14 cellular contexts compared by ENCODE assay signal in the genomic region with DNA sequence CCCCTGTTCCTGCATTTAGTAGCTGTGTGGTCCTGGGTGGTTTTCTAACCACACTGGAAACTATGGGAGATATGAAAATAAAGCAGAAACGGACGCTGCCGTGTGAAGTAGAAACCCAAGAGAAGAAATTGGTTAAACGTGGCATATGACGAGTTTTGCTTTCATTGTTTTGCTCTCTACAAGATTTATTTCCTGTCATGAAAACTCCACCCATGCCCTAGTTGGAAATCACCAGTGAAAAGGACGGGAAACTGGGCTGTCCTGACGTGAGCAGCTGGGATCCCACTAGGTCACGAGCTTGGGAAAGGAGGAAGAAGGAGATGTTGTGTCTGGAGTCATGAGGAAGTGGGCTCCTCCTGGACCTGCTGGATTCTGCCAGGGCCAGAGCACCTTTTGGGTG.
DNase-seq lines count a peak whose midpoint lies in the region; ATAC-seq, FAIRE-seq and TF ChIP-seq lines count a peak whose summit lies in the region.
"Had no signal": no experiment of that assay in that cellular context is flagged by ENCODE, and none has a peak within 500 bp of the region (broad histone marks: within the 10 kb centered on the region; RNA-seq: fewer than 3 reads in every experiment).

No MANE protein-coding gene starts in this region.

- H3K4me2 ChIP-seq in endothelial cell of umbilical vein (ENCODE audit: insufficient read depth, low read length) (no peak overlapping the region), mesendoderm (ENCODE audit: low read length) (no peak overlapping the region)

- BruUV-seq in endothelial cell of umbilical vein (replicated peaks; lab: Mats Ljungman, UMichigan) = no TSS peak

- ATAC-seq in HG03432 (IDR thresholded peaks at IDR 0.05; ENCODE audit: unreplicated experiment) (peak; percentile 44), lower lobe of right lung (peak; percentile 38 to 53), GM18511 (IDR thresholded peaks at IDR 0.05; ENCODE audit: unreplicated experiment) (no peak)

- no peaks in the 10 kb centered on the region for H3K36me3 ChIP-seq in endothelial cell of umbilical vein (ENCODE audit: control insufficient read depth in 2 of 2, extremely low read depth in 1 of 2, insufficient read depth in 2 of 2, low read length in 2 of 2)
- H3K36me3 ChIP-seq in lower lobe of right lung = no peaks in the 10 kb centered on the region
- H3K36me3 ChIP-seq in thyroid gland = no peaks in the 10 kb centered on the region
- H3K36me3 ChIP-seq in mesendoderm (ENCODE audit: control insufficient read depth, insufficient read depth, low read length) = no peaks in the 10 kb centered on the region

- peaks cover 11% of the 10 kb centered on the region for H3K4me1 ChIP-seq in endothelial cell of umbilical vein (ENCODE audit: control insufficient read depth, extremely low read depth, insufficient read depth, low read length)
- peaks cover 28% of the 10 kb centered on the region for H3K4me1 ChIP-seq in lower lobe of right lung
- no peaks in the 10 kb centered on the region for H3K4me1 ChIP-seq in thyroid gland
- no peaks in the 10 kb centered on the region for H3K4me1 ChIP-seq in mesendoderm (ENCODE audit: control insufficient read depth, low read depth, low read length)

- peak overlapping the region; percentile 51 for H3K27ac ChIP-seq in endothelial cell of umbilical vein (ENCODE audit: insufficient read depth, low read depth, low read length)
- peak overlapping the region; percentile 65 for H3K27ac ChIP-seq in lower lobe of right lung
- peak overlapping the region; percentile 27 to 65 (median 31) for H3K27ac ChIP-seq in thyroid gland
- H3K27ac ChIP-seq in mesendoderm (ENCODE audit: low read depth, low read length) = no peak overlapping the region

- no peaks in the 10 kb centered on the region for H3K9me1 ChIP-seq in endothelial cell of umbilical vein (replicated peaks; ENCODE audit: control insufficient read depth, extremely low read depth, insufficient read depth, low read length)

- TF ChIP-seq POLR2A in endothelial cell of umbilical vein (IDR thresholded peaks at IDR 0.05; ENCODE audit: low read depth, low read length) (no peak), thyroid gland (IDR thresholded peaks at IDR 0.05) (no peak)

- H3K79me1 ChIP-seq in mesendoderm (ENCODE audit: low read length) = no peaks in the 10 kb centered on the region

- CTCF ChIA-PET in endothelial cell of umbilical vein (lab: Charles Lee) = interaction anchor here (0.6 to 0.9 kb wide), 3 partner anchors 29 to 196 kb away, joined by 3 to 4 read pairs (median 3); no protein-coding TSS in a partner anchor

- no peak overlapping the region for H3K23ac ChIP-seq in mesendoderm (ENCODE audit: low read length)

- FAIRE-seq in endothelial cell of umbilical vein (lab: Jason Lieb, UNC) = peak; percentile 68
- FAIRE-seq: H1 had no signal

- POLR2A ChIA-PET in endothelial cell of umbilical vein (lab: Charles Lee) = no interaction called here

- H4K20me1 ChIP-seq in endothelial cell of umbilical vein (replicated peaks; ENCODE audit: control insufficient read depth, extremely low read depth, insufficient read depth, low read length) = no peaks in the 10 kb centered on the region

- WGBS in thyroid gland, 2 donors = 59 to 62% methylated on average over 8 of the region's 8 CpGs
- WGBS in mesendoderm (ENCODE audit: extremely low coverage, insufficient coverage, low lambda C conversion rate) = no CpG with 5 or more reads among the region's 8 CpGs

- H2BK5ac ChIP-seq in mesendoderm (ENCODE audit: low read length) = no peak overlapping the region

- dilution Hi-C loops in endothelial cell of umbilical vein (cut with MboI; ENCODE audit: extremely low pct_ligation_motif_present, low sequenced_read_pairs) = no loop called here

- H3K4me3 ChIP-seq in endothelial cell of umbilical vein (replicated peaks in 1 of 3; ENCODE audit: insufficient read depth in 1 of 3, low read depth in 1 of 3, low read length in 3 of 3) (no peak overlapping the region), lower lobe of right lung (no peak overlapping the region), thyroid gland (replicated peaks in 1 of 3) (no peak overlapping the region), mesendoderm (ENCODE audit: low read length) (no peak overlapping the region)

- no peak overlapping the region for H2BK15ac ChIP-seq in mesendoderm (replicated peaks; ENCODE audit: low read depth)

- H4K5ac ChIP-seq in mesendoderm (ENCODE audit: low read length) = no peak overlapping the region

- H3K79me2 ChIP-seq in endothelial cell of umbilical vein (ENCODE audit: control insufficient read depth, insufficient read depth, low read length) (no peaks in the 10 kb centered on the region), mesendoderm (ENCODE audit: control insufficient read depth, insufficient read depth, low read length) (no peaks in the 10 kb centered on the region)

- H3K27me3 ChIP-seq in endothelial cell of umbilical vein (ENCODE audit: control insufficient read depth in 2 of 2, insufficient read depth in 2 of 2, low read length in 2 of 2) (no peaks in the 10 kb centered on the region), lower lobe of right lung (ENCODE audit: low read depth) (no peaks in the 10 kb centered on the region), thyroid gland (no peaks in the 10 kb centered on the region), mesendoderm (ENCODE audit: insufficient read depth, low read length, poor library complexity) (no peaks in the 10 kb centered on the region)

- no peak overlapping the region for H3K9ac ChIP-seq in endothelial cell of umbilical vein (replicated peaks; ENCODE audit: extremely low read depth, insufficient read depth, low read length)
- no peak overlapping the region for H3K9ac ChIP-seq in mesendoderm (ENCODE audit: low read length)

- no peak overlapping the region for H2BK120ac ChIP-seq in mesendoderm (ENCODE audit: low read depth, low read length)

- H3K9me3 ChIP-seq in endothelial cell of umbilical vein (replicated peaks; ENCODE audit: control insufficient read depth, insufficient read depth, low read length) (no peaks in the 10 kb centered on the region), lower lobe of right lung (no peaks in the 10 kb centered on the region), thyroid gland (no peaks in the 10 kb centered on the region)

- no peak overlapping the region for H3K56ac ChIP-seq in mesendoderm (ENCODE audit: low read length)

- H4K8ac ChIP-seq in mesendoderm (ENCODE audit: low read depth, low read length) = no peak overlapping the region

- no peak for TF ChIP-seq CTCF in endothelial cell of umbilical vein (IDR thresholded peaks at IDR 0.05; ENCODE audit: extremely low read depth in 1 of 2, insufficient read depth in 1 of 2, low read depth in 1 of 2, low read length in 2 of 2)
- no peak for TF ChIP-seq CTCF in lower lobe of right lung (IDR thresholded peaks at IDR 0.05)
- TF ChIP-seq CTCF in thyroid gland (IDR thresholded peaks at IDR 0.05) = no peak

- no peak overlapping the region for H3K4ac ChIP-seq in mesendoderm (ENCODE audit: low read depth, low read length)

- no peak overlapping the region for H2AK5ac ChIP-seq in mesendoderm (ENCODE audit: low read length)

- DNase-seq in endothelial cell of umbilical vein (ENCODE audit: low read depth, low spot score) (peak; percentile 91), lower lobe of right lung (no peak), thyroid gland (peak in 1 of 2 donors; percentile 17), mesendoderm (no peak), iPS-NIHi7 (ENCODE audit: extremely low spot score) (no peak), DMS153 (lab: John Stamatoyannopoulos, UW) (no peak)
- DNase-seq: NCI-H1417 treated with DMSO at 0.1 percent for 48 hours; NCI-H526; posterior cingulate gyrus; SHP77; stimulated activated CD4-positive, alpha-beta T cell treated with anti-CD3 and anti-CD28 coated beads, Interleukin-4, amount 100 ng/mL, for 4 hours had no signal

- intact Hi-C loops in endothelial cell of umbilical vein (cut with micrococcal nuclease) = no loop called here
- intact Hi-C loops in lower lobe of right lung (cut with DNase I) = loop anchor here (10.0 kb wide), 1 partner anchor 191 kb away; no protein-coding TSS in a partner anchor
- intact Hi-C loops in thyroid gland (cut with DNase I) = loop anchor here (10.0 kb wide), 1 partner anchor 121 kb away; the partner anchor contains the start of gene GADD45A

- H3K18ac ChIP-seq in mesendoderm (ENCODE audit: low read length) = no peak overlapping the region

- peak overlapping the region; percentile 90 for H2AFZ ChIP-seq in endothelial cell of umbilical vein (ENCODE audit: low read depth, low read length)

TF ChIP-seq in endothelial cell of umbilical vein, 7 proteins besides CTCF, POLR2A, EP300 and RAD21:
- TF ChIP-seq POLR2AphosphoS5 (IDR thresholded peaks at IDR 0.05; ENCODE audit: insufficient read depth, low read depth, low read length) (no peak), EZH2 (IDR thresholded peaks at IDR 0.05; ENCODE audit: borderline replicate concordance, low read depth, low read length, severe bottlenecking) (no peak), MYC (IDR thresholded peaks at IDR 0.05; ENCODE audit: low read depth, low read length) (no peak), MAX (IDR thresholded peaks at IDR 0.05; ENCODE audit: insufficient read depth, insufficient read length) (no peak), FOS (IDR thresholded peaks at IDR 0.05; ENCODE audit: borderline replicate concordance, insufficient read depth, low read length) (no peak), JUN (IDR thresholded peaks at IDR 0.05; ENCODE audit: borderline replicate concordance, insufficient read depth, insufficient read length, low read depth) (no peak), GATA2 (IDR thresholded peaks at IDR 0.05; ENCODE audit: insufficient read depth, insufficient read length, low read depth, low read length) (no peak)
TF ChIP-seq in endothelial cell of umbilical vein: peak in this region for 0.
